In genomic region chr2:30940805-30941204, GRCh38 we compare ENCODE assay signal across 9 cellular contexts.
"Had no signal": no experiment of that assay in that cellular context is flagged by ENCODE, and none has a peak within 500 bp of the region (broad histone marks: within the 10 kb centered on the region; RNA-seq: fewer than 3 reads in every experiment).

No MANE protein-coding gene starts in this region.

- H3K4me3 Mint-ChIP-seq: HFFc6, IgD-negative memory B cell had no signal

- H3K27ac ChIP-seq: GM23248, HL-60 had no signal

- H3K4me1 Mint-ChIP-seq: IgD-negative memory B cell had no signal

- H3K9me3 ChIP-seq: HAP-1 had no signal

- H3K27me3 Mint-ChIP-seq: IgD-negative memory B cell had no signal

- DNase-seq: GM23248, GOT3, H7, HFFc6 had no signal

- H3K4me1 ChIP-seq: HAP-1 had no signal

- H3K27ac Mint-ChIP-seq: HFFc6, IgD-negative memory B cell had no signal

- H3K9ac ChIP-seq: GM23248 had no signal

- ATAC-seq: HCT116, HepG2 had no signal

- H3K36me3 ChIP-seq: HAP-1 had no signal

- H3K9me3 Mint-ChIP-seq: IgD-negative memory B cell had no signal

- H3K4me3 ChIP-seq: GM23248, HAP-1 had no signal
